Comparison of ENCODE assay signal across 25 cellular contexts in genomic region chr7:47366960-47367359, GRCh38.
"Had no signal": no experiment of that assay in that cellular context is flagged by ENCODE, and none has a peak within 500 bp of the region (broad histone marks: within the 10 kb centered on the region; RNA-seq: fewer than 3 reads in every experiment).

No MANE protein-coding gene starts in this region.

- H3K27me3 ChIP-seq: gastrocnemius medialis, suprapubic skin, transverse colon had no signal

- H3K27ac ChIP-seq: dorsolateral prefrontal cortex, epithelial cell of prostate, gastrocnemius medialis, lower lobe of right lung, prostate gland, skin epidermis, suprapubic skin, transverse colon had no signal

- H3K9me3 ChIP-seq: gastrocnemius medialis, lower lobe of right lung, mucosa of descending colon, prostate gland, suprapubic skin, transverse colon had no signal

- H3K27ac Mint-ChIP-seq: natural killer cell treated with Interleukin-12 subunit alpha and Interleukin-12 subunit beta and Interleukin-15 and Interleukin-18, amount 100 ng/mL, for 72 hours; stimulated activated naive B cell treated with anti-CD40 and anti-IgM and Interleukin-4, amounts not matched to agents 10 μg/mL and 1 μg/mL and 100 μg/mL, for 72 hours; stimulated activated naive CD8-positive, alpha-beta T cell treated with anti-CD3 and anti-CD28 coated beads, Interleukin-15, amount 100 ng/mL, for 72 hours had no signal

- H3K27me3 Mint-ChIP-seq: naive B cell; natural killer cell treated with Interleukin-12 subunit alpha and Interleukin-12 subunit beta and Interleukin-15 and Interleukin-18, amount 100 ng/mL, for 72 hours; stimulated activated naive B cell treated with anti-CD40 and anti-IgM and Interleukin-4, amounts not matched to agents 10 μg/mL and 1 μg/mL and 100 μg/mL, for 72 hours had no signal

- DNase-seq: cortex of kidney; effector CD4-positive, alpha-beta T cell; foreskin fibroblast; head of caudate nucleus; left ventricle myocardium superior; lower lobe of right lung; naive B cell; nucleus accumbens; right cardiac atrium; stimulated activated CD4-positive, alpha-beta T cell treated with anti-CD3 and anti-CD28 coated beads, Interleukin-15, amount 100 ng/mL, for 24 hours; stimulated activated CD4-positive, alpha-beta T cell treated with anti-CD3 and anti-CD28 coated beads, Interleukin-2, amount 100 ng/mL, for 48 hours; stimulated activated naive B cell treated with anti-CD40 and anti-IgM and Interleukin-4, amounts not matched to agents 10 μg/mL and 1 μg/mL and 100 μg/mL, for 72 hours; stimulated activated naive CD8-positive, alpha-beta T cell treated with anti-CD3 and anti-CD28 coated beads, Interleukin-15, amount 100 ng/mL, for 72 hours; transverse colon had no signal

- H3K4me3 ChIP-seq: dorsolateral prefrontal cortex, gastrocnemius medialis, lower lobe of right lung, mucosa of descending colon, prostate gland, skin epidermis, suprapubic skin, transverse colon had no signal

- H3K9me3 Mint-ChIP-seq: naive B cell; natural killer cell treated with Interleukin-12 subunit alpha and Interleukin-12 subunit beta and Interleukin-15 and Interleukin-18, amount 100 ng/mL, for 72 hours; neural crest cell; stimulated activated naive B cell treated with anti-CD40 and anti-IgM and Interleukin-4, amounts not matched to agents 10 μg/mL and 1 μg/mL and 100 μg/mL, for 72 hours; stimulated activated naive CD8-positive, alpha-beta T cell treated with anti-CD3 and anti-CD28 coated beads, Interleukin-15, amount 100 ng/mL, for 72 hours had no signal

- H3K4me3 Mint-ChIP-seq: naive B cell; natural killer cell treated with Interleukin-12 subunit alpha and Interleukin-12 subunit beta and Interleukin-15 and Interleukin-18, amount 100 ng/mL, for 72 hours; neural crest cell; stimulated activated naive B cell treated with anti-CD40 and anti-IgM and Interleukin-4, amounts not matched to agents 10 μg/mL and 1 μg/mL and 100 μg/mL, for 72 hours; stimulated activated naive CD8-positive, alpha-beta T cell treated with anti-CD3 and anti-CD28 coated beads, Interleukin-15, amount 100 ng/mL, for 72 hours had no signal

- H3K4me1 ChIP-seq: prostate gland had no signal

- ATAC-seq: esophagus mucosa; left ventricle myocardium superior; lower lobe of right lung; right cardiac atrium; stimulated activated naive B cell treated with anti-CD40 and anti-IgM and Interleukin-4, amounts not matched to agents 10 μg/mL and 1 μg/mL and 100 μg/mL, for 72 hours; stimulated activated naive CD8-positive, alpha-beta T cell treated with anti-CD3 and anti-CD28 coated beads, Interleukin-15, amount 100 ng/mL, for 72 hours had no signal

- FAIRE-seq: keratinocyte had no signal

- H3K36me3 Mint-ChIP-seq: natural killer cell treated with Interleukin-12 subunit alpha and Interleukin-12 subunit beta and Interleukin-15 and Interleukin-18, amount 100 ng/mL, for 72 hours had no signal

- H3K4me1 Mint-ChIP-seq: stimulated activated naive CD8-positive, alpha-beta T cell treated with anti-CD3 and anti-CD28 coated beads, Interleukin-15, amount 100 ng/mL, for 72 hours had no signal
